1 cellular context compared by ENCODE assay signal in genomic region chr7:138161600-138162081, GRCh38.
TF ChIP-seq lines count a peak whose summit lies in the region.

No MANE protein-coding gene starts in this region.

TF ChIP-seq in HepG2, 621 proteins besides CTCF, POLR2A, EP300 and RAD21 (continued from another document and continues in another):
- TF ChIP-seq, protein P1, sequence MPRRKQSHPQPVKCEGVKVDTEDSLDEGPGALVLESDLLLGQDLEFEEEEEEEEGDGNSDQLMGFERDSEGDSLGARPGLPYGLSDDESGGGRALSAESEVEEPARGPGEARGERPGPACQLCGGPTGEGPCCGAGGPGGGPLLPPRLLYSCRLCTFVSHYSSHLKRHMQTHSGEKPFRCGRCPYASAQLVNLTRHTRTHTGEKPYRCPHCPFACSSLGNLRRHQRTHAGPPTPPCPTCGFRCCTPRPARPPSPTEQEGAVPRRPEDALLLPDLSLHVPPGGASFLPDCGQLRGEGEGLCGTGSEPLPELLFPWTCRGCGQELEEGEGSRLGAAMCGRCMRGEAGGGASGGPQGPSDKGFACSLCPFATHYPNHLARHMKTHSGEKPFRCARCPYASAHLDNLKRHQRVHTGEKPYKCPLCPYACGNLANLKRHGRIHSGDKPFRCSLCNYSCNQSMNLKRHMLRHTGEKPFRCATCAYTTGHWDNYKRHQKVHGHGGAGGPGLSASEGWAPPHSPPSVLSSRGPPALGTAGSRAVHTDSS (CRISPR knock-in tag; conservative IDR thresholded peaks at IDR 0.05) = no peak
- peak; percentile 19 for TF ChIP-seq XRCC5 (optimal IDR thresholded peaks at IDR 0.05; ENCODE audit: low read length)
- TF ChIP-seq IKZF5 (CRISPR knock-in tag; IDR thresholded peaks at IDR 0.05) = peak; percentile 72; the same call in 1 of the 2 replicates
- no peak for TF ChIP-seq MBNL3 (CRISPR knock-in tag; conservative IDR thresholded peaks at IDR 0.05)
- peak; percentile 35; the same call in 1 of the 2 replicates for TF ChIP-seq ZHX1 (CRISPR knock-in tag; IDR thresholded peaks at IDR 0.05; ENCODE audit: low read depth)
- peak; percentile 94 for TF ChIP-seq STAG1 (CRISPR knock-in tag; IDR thresholded peaks at IDR 0.05)
- no peak for TF ChIP-seq HMGXB3 (CRISPR knock-in tag; IDR thresholded peaks at IDR 0.05; ENCODE audit: borderline replicate concordance)
- peak; percentile 52; the same call in 1 of the 2 replicates for TF ChIP-seq ZSCAN5A (CRISPR knock-in tag; IDR thresholded peaks at IDR 0.05; ENCODE audit: borderline replicate concordance)
- peak; percentile 93 for TF ChIP-seq RFX1 (IDR thresholded peaks at IDR 0.05)
- peak; percentile 34; the same call in 1 of the 2 replicates for TF ChIP-seq HMG20A (CRISPR knock-in tag; IDR thresholded peaks at IDR 0.05; ENCODE audit: borderline replicate concordance)
- TF ChIP-seq ZNF580 (CRISPR knock-in tag; IDR thresholded peaks at IDR 0.05; ENCODE audit: borderline replicate concordance, low read depth) = peak; percentile 75; the same call in 1 of the 2 replicates
- no peak for TF ChIP-seq ZNF879 (CRISPR knock-in tag; IDR thresholded peaks at IDR 0.05)
- TF ChIP-seq ZBTB7A (CRISPR knock-in tag; IDR thresholded peaks at IDR 0.05) = no peak
- peak; percentile 74; the same call in 1 of the 2 replicates for TF ChIP-seq RCOR2 (CRISPR knock-in tag; IDR thresholded peaks at IDR 0.05)
- no peak for TF ChIP-seq ZBTB8A (CRISPR knock-in tag; IDR thresholded peaks at IDR 0.05; ENCODE audit: borderline replicate concordance, low read depth)
- TF ChIP-seq HOXA9 (CRISPR knock-in tag; IDR thresholded peaks at IDR 0.05; ENCODE audit: borderline replicate concordance) = no peak
- TF ChIP-seq TOPORS (CRISPR knock-in tag; IDR thresholded peaks at IDR 0.05) = peak; percentile 34; the same call in 1 of the 2 replicates
- TF ChIP-seq E2F5 (CRISPR knock-in tag; conservative IDR thresholded peaks at IDR 0.05) = no peak
- TF ChIP-seq, protein P2, sequence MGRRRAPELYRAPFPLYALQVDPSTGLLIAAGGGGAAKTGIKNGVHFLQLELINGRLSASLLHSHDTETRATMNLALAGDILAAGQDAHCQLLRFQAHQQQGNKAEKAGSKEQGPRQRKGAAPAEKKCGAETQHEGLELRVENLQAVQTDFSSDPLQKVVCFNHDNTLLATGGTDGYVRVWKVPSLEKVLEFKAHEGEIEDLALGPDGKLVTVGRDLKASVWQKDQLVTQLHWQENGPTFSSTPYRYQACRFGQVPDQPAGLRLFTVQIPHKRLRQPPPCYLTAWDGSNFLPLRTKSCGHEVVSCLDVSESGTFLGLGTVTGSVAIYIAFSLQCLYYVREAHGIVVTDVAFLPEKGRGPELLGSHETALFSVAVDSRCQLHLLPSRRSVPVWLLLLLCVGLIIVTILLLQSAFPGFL (CRISPR knock-in tag; IDR thresholded peaks at IDR 0.05) = no peak
- no peak for TF ChIP-seq ZNF276 (CRISPR knock-in tag; IDR thresholded peaks at IDR 0.05; ENCODE audit: low read depth)
- no peak for TF ChIP-seq KLF9 (CRISPR knock-in tag; IDR thresholded peaks at IDR 0.05; ENCODE audit: low read depth)
- TF ChIP-seq, protein P3, sequence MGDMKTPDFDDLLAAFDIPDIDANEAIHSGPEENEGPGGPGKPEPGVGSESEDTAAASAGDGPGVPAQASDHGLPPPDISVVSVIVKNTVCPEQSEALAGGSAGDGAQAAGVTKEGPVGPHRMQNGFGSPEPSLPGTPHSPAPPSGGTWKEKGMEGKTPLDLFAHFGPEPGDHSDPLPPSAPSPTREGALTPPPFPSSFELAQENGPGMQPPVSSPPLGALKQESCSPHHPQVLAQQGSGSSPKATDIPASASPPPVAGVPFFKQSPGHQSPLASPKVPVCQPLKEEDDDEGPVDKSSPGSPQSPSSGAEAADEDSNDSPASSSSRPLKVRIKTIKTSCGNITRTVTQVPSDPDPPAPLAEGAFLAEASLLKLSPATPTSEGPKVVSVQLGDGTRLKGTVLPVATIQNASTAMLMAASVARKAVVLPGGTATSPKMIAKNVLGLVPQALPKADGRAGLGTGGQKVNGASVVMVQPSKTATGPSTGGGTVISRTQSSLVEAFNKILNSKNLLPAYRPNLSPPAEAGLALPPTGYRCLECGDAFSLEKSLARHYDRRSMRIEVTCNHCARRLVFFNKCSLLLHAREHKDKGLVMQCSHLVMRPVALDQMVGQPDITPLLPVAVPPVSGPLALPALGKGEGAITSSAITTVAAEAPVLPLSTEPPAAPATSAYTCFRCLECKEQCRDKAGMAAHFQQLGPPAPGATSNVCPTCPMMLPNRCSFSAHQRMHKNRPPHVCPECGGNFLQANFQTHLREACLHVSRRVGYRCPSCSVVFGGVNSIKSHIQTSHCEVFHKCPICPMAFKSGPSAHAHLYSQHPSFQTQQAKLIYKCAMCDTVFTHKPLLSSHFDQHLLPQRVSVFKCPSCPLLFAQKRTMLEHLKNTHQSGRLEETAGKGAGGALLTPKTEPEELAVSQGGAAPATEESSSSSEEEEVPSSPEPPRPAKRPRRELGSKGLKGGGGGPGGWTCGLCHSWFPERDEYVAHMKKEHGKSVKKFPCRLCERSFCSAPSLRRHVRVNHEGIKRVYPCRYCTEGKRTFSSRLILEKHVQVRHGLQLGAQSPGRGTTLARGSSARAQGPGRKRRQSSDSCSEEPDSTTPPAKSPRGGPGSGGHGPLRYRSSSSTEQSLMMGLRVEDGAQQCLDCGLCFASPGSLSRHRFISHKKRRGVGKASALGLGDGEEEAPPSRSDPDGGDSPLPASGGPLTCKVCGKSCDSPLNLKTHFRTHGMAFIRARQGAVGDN (CRISPR knock-in tag; IDR thresholded peaks at IDR 0.05) = peak; percentile 24; the same call in 1 of the 2 replicates
- TF ChIP-seq ZBTB33 (CRISPR knock-in tag; IDR thresholded peaks at IDR 0.05) = peak; percentile 45; the same call in 1 of the 2 replicates
- TF ChIP-seq YY1 (IDR thresholded peaks at IDR 0.05; ENCODE audit: insufficient read depth, insufficient replicate concordance, low read depth, low read length) = peak; percentile 90
- TF ChIP-seq CBX5 (CRISPR knock-in tag; IDR thresholded peaks at IDR 0.05; ENCODE audit: borderline replicate concordance) = 0 out of 2 replicates have a peak, but pooled peaks have one; percentile 49
- no peak for TF ChIP-seq ZNF841 (CRISPR knock-in tag; IDR thresholded peaks at IDR 0.05; ENCODE audit: borderline replicate concordance)
- no peak for TF ChIP-seq ZNF382 (CRISPR knock-in tag; IDR thresholded peaks at IDR 0.05; ENCODE audit: borderline replicate concordance)
- peak; percentile 49; the same call in 1 of the 2 replicates for TF ChIP-seq ZNF788 (CRISPR knock-in tag; IDR thresholded peaks at IDR 0.05; ENCODE audit: borderline replicate concordance)
